Comparison of ENCODE assay signal across 1 cellular context in genomic region chr1:234271243-234271606, GRCh38.
TF ChIP-seq lines count a peak whose summit lies in the region.

No MANE protein-coding gene starts in this region.

TF ChIP-seq in GM12878, 131 proteins besides CTCF, POLR2A, EP300 and RAD21 (continued from another document and continues in another):
- TF ChIP-seq, protein P1, sequence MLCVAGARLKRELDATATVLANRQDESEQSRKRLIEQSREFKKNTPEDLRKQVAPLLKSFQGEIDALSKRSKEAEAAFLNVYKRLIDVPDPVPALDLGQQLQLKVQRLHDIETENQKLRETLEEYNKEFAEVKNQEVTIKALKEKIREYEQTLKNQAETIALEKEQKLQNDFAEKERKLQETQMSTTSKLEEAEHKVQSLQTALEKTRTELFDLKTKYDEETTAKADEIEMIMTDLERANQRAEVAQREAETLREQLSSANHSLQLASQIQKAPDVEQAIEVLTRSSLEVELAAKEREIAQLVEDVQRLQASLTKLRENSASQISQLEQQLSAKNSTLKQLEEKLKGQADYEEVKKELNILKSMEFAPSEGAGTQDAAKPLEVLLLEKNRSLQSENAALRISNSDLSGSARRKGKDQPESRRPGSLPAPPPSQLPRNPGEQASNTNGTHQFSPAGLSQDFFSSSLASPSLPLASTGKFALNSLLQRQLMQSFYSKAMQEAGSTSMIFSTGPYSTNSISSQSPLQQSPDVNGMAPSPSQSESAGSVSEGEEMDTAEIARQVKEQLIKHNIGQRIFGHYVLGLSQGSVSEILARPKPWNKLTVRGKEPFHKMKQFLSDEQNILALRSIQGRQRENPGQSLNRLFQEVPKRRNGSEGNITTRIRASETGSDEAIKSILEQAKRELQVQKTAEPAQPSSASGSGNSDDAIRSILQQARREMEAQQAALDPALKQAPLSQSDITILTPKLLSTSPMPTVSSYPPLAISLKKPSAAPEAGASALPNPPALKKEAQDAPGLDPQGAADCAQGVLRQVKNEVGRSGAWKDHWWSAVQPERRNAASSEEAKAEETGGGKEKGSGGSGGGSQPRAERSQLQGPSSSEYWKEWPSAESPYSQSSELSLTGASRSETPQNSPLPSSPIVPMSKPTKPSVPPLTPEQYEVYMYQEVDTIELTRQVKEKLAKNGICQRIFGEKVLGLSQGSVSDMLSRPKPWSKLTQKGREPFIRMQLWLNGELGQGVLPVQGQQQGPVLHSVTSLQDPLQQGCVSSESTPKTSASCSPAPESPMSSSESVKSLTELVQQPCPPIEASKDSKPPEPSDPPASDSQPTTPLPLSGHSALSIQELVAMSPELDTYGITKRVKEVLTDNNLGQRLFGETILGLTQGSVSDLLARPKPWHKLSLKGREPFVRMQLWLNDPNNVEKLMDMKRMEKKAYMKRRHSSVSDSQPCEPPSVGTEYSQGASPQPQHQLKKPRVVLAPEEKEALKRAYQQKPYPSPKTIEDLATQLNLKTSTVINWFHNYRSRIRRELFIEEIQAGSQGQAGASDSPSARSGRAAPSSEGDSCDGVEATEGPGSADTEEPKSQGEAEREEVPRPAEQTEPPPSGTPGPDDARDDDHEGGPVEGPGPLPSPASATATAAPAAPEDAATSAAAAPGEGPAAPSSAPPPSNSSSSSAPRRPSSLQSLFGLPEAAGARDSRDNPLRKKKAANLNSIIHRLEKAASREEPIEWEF (IDR thresholded peaks at IDR 0.05; ENCODE audit: insufficient replicate concordance, low read depth, low read length): peak; percentile 81
- TF ChIP-seq E4F1 (IDR thresholded peaks at IDR 0.05; ENCODE audit: borderline replicate concordance, partially characterized antibody) (no peak), STAT1 (conservative IDR thresholded peaks at IDR 0.05) (no peak), FOXK2 (IDR thresholded peaks at IDR 0.05) (no peak), KAT2A (conservative IDR thresholded peaks at IDR 0.05; ENCODE audit: control insufficient read depth, low read depth, low read length) (no peak), STAT3 (IDR thresholded peaks at IDR 0.05; ENCODE audit: low read depth, low read length) (peak; percentile 73; the same call in 1 of the 2 replicates), USF2 (IDR thresholded peaks at IDR 0.05; ENCODE audit: borderline replicate concordance, low read depth, low read length) (no peak), HDAC6 (IDR thresholded peaks at IDR 0.05; ENCODE audit: unreplicated experiment) (no peak), ATF2 (IDR thresholded peaks at IDR 0.05; ENCODE audit: low read length) (peak; percentile 95), CEBPB (IDR thresholded peaks at IDR 0.05; ENCODE audit: borderline replicate concordance in 1 of 2, low read depth in 2 of 2, low read length in 2 of 2) (peak in 1 of 2 experiments; percentile 58; a peak in 1 of 4 replicates), MEF2A (IDR thresholded peaks at IDR 0.05; ENCODE audit: insufficient read depth, low read depth, low read length) (peak; percentile 78; the same call in 1 of the 2 replicates), RBBP5 (conservative IDR thresholded peaks at IDR 0.05) (no peak), YY1 (IDR thresholded peaks at IDR 0.05; ENCODE audit: low read depth, low read length) (no peak), SMC3 (IDR thresholded peaks at IDR 0.05; ENCODE audit: borderline replicate concordance, low read length) (no peak), SRF (IDR thresholded peaks at IDR 0.05; ENCODE audit: low read depth in 2 of 2, low read length in 2 of 2) (no peak), TBL1XR1 (IDR thresholded peaks at IDR 0.05; ENCODE audit: low read depth, low read length) (peak; percentile 82; the same call in 1 of the 2 replicates), NKRF (conservative IDR thresholded peaks at IDR 0.05) (0 out of 2 replicates have a peak, but pooled peaks have one; percentile 3), CHD2 (IDR thresholded peaks at IDR 0.05; ENCODE audit: borderline replicate concordance, low read depth, low read length) (peak; percentile 78; the same call in 1 of the 2 replicates), FOS (IDR thresholded peaks at IDR 0.05; ENCODE audit: borderline replicate concordance, extremely low read depth, insufficient read length) (no peak), HSF1 (IDR thresholded peaks at IDR 0.05; ENCODE audit: low read depth, low read length) (no peak), PAX8 (IDR thresholded peaks at IDR 0.05) (no peak), USF1 (IDR thresholded peaks at IDR 0.05; ENCODE audit: borderline replicate concordance, extremely low read length, insufficient read depth, low read depth, low read length) (no peak)
- TF ChIP-seq, protein P2, sequence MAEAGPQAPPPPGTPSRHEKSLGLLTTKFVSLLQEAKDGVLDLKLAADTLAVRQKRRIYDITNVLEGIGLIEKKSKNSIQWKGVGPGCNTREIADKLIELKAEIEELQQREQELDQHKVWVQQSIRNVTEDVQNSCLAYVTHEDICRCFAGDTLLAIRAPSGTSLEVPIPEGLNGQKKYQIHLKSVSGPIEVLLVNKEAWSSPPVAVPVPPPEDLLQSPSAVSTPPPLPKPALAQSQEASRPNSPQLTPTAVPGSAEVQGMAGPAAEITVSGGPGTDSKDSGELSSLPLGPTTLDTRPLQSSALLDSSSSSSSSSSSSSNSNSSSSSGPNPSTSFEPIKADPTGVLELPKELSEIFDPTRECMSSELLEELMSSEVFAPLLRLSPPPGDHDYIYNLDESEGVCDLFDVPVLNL (IDR thresholded peaks at IDR 0.05; ENCODE audit: low read depth, low read length): no peak
- TF ChIP-seq, protein P3, sequence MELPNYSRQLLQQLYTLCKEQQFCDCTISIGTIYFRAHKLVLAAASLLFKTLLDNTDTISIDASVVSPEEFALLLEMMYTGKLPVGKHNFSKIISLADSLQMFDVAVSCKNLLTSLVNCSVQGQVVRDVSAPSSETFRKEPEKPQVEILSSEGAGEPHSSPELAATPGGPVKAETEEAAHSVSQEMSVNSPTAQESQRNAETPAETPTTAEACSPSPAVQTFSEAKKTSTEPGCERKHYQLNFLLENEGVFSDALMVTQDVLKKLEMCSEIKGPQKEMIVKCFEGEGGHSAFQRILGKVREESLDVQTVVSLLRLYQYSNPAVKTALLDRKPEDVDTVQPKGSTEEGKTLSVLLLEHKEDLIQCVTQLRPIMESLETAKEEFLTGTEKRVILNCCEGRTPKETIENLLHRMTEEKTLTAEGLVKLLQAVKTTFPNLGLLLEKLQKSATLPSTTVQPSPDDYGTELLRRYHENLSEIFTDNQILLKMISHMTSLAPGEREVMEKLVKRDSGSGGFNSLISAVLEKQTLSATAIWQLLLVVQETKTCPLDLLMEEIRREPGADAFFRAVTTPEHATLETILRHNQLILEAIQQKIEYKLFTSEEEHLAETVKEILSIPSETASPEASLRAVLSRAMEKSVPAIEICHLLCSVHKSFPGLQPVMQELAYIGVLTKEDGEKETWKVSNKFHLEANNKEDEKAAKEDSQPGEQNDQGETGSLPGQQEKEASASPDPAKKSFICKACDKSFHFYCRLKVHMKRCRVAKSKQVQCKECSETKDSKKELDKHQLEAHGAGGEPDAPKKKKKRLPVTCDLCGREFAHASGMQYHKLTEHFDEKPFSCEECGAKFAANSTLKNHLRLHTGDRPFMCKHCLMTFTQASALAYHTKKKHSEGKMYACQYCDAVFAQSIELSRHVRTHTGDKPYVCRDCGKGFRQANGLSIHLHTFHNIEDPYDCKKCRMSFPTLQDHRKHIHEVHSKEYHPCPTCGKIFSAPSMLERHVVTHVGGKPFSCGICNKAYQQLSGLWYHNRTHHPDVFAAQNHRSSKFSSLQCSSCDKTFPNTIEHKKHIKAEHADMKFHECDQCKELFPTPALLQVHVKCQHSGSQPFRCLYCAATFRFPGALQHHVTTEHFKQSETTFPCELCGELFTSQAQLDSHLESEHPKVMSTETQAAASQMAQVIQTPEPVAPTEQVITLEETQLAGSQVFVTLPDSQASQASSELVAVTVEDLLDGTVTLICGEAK (IDR thresholded peaks at IDR 0.05; ENCODE audit: borderline replicate concordance): no peak
- TF ChIP-seq, protein P4, sequence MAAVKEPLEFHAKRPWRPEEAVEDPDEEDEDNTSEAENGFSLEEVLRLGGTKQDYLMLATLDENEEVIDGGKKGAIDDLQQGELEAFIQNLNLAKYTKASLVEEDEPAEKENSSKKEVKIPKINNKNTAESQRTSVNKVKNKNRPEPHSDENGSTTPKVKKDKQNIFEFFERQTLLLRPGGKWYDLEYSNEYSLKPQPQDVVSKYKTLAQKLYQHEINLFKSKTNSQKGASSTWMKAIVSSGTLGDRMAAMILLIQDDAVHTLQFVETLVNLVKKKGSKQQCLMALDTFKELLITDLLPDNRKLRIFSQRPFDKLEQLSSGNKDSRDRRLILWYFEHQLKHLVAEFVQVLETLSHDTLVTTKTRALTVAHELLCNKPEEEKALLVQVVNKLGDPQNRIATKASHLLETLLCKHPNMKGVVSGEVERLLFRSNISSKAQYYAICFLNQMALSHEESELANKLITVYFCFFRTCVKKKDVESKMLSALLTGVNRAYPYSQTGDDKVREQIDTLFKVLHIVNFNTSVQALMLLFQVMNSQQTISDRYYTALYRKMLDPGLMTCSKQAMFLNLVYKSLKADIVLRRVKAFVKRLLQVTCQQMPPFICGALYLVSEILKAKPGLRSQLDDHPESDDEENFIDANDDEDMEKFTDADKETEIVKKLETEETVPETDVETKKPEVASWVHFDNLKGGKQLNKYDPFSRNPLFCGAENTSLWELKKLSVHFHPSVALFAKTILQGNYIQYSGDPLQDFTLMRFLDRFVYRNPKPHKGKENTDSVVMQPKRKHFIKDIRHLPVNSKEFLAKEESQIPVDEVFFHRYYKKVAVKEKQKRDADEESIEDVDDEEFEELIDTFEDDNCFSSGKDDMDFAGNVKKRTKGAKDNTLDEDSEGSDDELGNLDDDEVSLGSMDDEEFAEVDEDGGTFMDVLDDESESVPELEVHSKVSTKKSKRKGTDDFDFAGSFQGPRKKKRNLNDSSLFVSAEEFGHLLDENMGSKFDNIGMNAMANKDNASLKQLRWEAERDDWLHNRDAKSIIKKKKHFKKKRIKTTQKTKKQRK (IDR thresholded peaks at IDR 0.05; ENCODE audit: low read depth, low read length): no peak
